30 cellular contexts compared by ENCODE assay signal in the genomic region with DNA sequence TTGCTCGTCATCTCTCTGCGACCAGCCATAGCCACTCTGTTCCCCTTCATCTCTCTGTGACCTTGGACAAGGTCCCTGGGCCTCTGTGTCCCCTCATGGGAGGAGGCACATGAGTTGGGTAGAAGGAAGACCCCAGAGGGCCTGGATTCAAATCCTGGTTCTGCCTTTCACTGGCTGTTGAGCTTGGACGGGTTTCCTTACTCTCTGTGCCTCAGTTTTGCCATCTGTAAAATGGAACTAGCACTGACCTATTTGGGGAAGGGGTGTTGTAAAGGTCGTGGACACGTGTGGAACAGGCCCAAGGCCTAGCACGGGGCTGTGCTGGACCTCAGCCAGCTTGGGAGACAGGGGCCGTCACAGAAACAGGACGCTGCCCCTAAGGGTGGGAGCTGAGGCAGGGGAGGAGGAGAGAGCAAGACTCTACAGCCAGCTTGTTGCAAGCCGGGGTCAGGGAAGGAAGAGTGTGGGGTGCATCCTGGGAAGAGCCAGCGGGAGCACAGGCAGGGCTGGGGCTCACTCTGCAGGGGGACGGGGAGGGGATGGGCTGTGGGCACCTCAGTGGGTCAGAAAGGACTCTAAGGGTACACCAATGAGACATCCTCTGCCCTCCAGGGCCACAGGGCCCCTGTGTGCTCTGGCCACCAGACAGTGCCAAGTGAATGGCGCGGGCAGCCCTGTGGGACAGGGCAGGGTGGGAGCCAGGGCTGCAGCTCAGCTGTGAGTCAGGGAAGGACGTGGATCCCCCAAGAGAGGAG. TPM values are rescaled to one million over a fixed set of nuclear protein-coding genes. Genes with fewer than 3 reads are reported as not detected.
"Had no signal": no experiment of that assay in that cellular context is flagged by ENCODE, and none has a peak within 500 bp of the region (broad histone marks: within the 10 kb centered on the region; RNA-seq: fewer than 3 reads in every experiment).

No MANE protein-coding gene starts in this region.

- H3K36me3 ChIP-seq: adrenal gland, ascending aorta, brain microvascular endothelial cell, gastroesophageal sphincter, tibial nerve had no signal

- FAIRE-seq: keratinocyte, TTC549 had no signal

- DNase-seq: activated CD4-positive, alpha-beta memory T cell treated with anti-CD3 and anti-CD28 coated beads for 36 hours; activated CD4-positive, alpha-beta T cell treated with anti-CD3 and anti-CD28 coated beads, Interleukin-2, amount 10 ng/mL, durations not matched to agents 24 days and 14 days; activated CD4-positive, CD25-positive, alpha-beta regulatory T cell treated with anti-CD3 and anti-CD28 coated beads, Interleukin-2, amount 50 U/mL, for 72 hours; activated CD8-positive, alpha-beta memory T cell treated with anti-CD3 and anti-CD28 coated beads, Interleukin-2, amount 50 U/mL, for 4 hours; activated effector memory CD4-positive, alpha-beta T cell treated with anti-CD3 and anti-CD28 coated beads, Interleukin-2, amount 50 U/mL, for 16 hours; activated naive CD4-positive, alpha-beta T cell treated with anti-CD3 and anti-CD28 coated beads for 36 hours; activated naive CD8-positive, alpha-beta T cell treated with anti-CD3 and anti-CD28 coated beads for 36 hours; activated T-cell treated with anti-CD3 and anti-CD28 coated beads, Interleukin-2, amount 50 U/mL, for 1 hour; adrenal gland; brain microvascular endothelial cell; cortex of kidney; effector memory CD8-positive, alpha-beta T cell; left colon; mammary epithelial cell; nucleus accumbens; stimulated activated CD4-positive, alpha-beta T cell treated with anti-CD3 and anti-CD28 coated beads, Interleukin-2, amount 100 ng/mL, for 48 hours; stimulated activated naive CD4-positive, alpha-beta T cell treated with Interleukin-2 at 50 U/mL for 16 hours had no signal

- H3K79me2 ChIP-seq: hepatocyte had no signal

- H3K27ac ChIP-seq: adrenal gland, ascending aorta, brain microvascular endothelial cell, gastroesophageal sphincter, hepatocyte, tibial nerve had no signal

- H3K9me3 Mint-ChIP-seq: activated CD4-positive, alpha-beta T cell treated with anti-CD3 and anti-CD28 coated beads, Interleukin-2, amount 10 ng/mL, durations not matched to agents 24 days and 14 days had no signal

- H3K4me3 ChIP-seq: adrenal gland, ascending aorta, gastroesophageal sphincter, hepatocyte, tibial nerve had no signal

- H3K27ac Mint-ChIP-seq: activated CD4-positive, alpha-beta memory T cell treated with anti-CD3 and anti-CD28 coated beads for 36 hours; activated CD4-positive, alpha-beta T cell treated with anti-CD3 and anti-CD28 coated beads, Interleukin-2, amount 10 ng/mL, durations not matched to agents 24 days and 14 days; activated naive CD4-positive, alpha-beta T cell treated with anti-CD3 and anti-CD28 coated beads for 36 hours; activated naive CD8-positive, alpha-beta T cell treated with anti-CD3 and anti-CD28 coated beads for 36 hours; activated T-helper 1 cell treated with anti-CD3 and anti-CD28 coated beads, Interleukin-12 subunit alpha, Interleukin-12 subunit beta, Interleukin-2, Interleukin-4 antibody, amounts not matched to agents 30 ng/mL and 10 ng/mL and 1 ng/mL, durations not matched to agents 14 hours and 24 hours and 36 hours; effector memory CD8-positive, alpha-beta T cell; nephron had no signal

- H3K4me1 Mint-ChIP-seq: activated CD4-positive, alpha-beta T cell treated with anti-CD3 and anti-CD28 coated beads, Interleukin-2, amount 10 ng/mL, durations not matched to agents 24 days and 14 days; activated naive CD8-positive, alpha-beta T cell treated with anti-CD3 and anti-CD28 coated beads for 36 hours; nephron had no signal

- H3K4me1 ChIP-seq: adrenal gland, ascending aorta, gastroesophageal sphincter, tibial nerve had no signal

- H2AFZ ChIP-seq: hepatocyte had no signal

- ATAC-seq: effector memory CD8-positive, alpha-beta T cell; gastroesophageal sphincter; left colon; right cardiac atrium had no signal

- H3K36me3 Mint-ChIP-seq: activated CD4-positive, alpha-beta memory T cell treated with anti-CD3 and anti-CD28 coated beads for 36 hours; activated naive CD8-positive, alpha-beta T cell treated with anti-CD3 and anti-CD28 coated beads for 36 hours had no signal

- H3K27me3 ChIP-seq: adrenal gland, ascending aorta, brain microvascular endothelial cell, hepatocyte, tibial nerve had no signal

- H3K9me3 ChIP-seq: adrenal gland, ascending aorta had no signal

- H3K27me3 Mint-ChIP-seq: activated CD4-positive, alpha-beta memory T cell treated with anti-CD3 and anti-CD28 coated beads for 36 hours; activated CD4-positive, alpha-beta T cell treated with anti-CD3 and anti-CD28 coated beads, Interleukin-2, amount 10 ng/mL, durations not matched to agents 24 days and 14 days; activated naive CD8-positive, alpha-beta T cell treated with anti-CD3 and anti-CD28 coated beads for 36 hours had no signal

- H3K4me3 Mint-ChIP-seq: activated CD4-positive, alpha-beta memory T cell treated with anti-CD3 and anti-CD28 coated beads for 36 hours; activated CD4-positive, alpha-beta T cell treated with anti-CD3 and anti-CD28 coated beads, Interleukin-2, amount 10 ng/mL, durations not matched to agents 24 days and 14 days; activated naive CD4-positive, alpha-beta T cell treated with anti-CD3 and anti-CD28 coated beads for 36 hours; activated naive CD8-positive, alpha-beta T cell treated with anti-CD3 and anti-CD28 coated beads for 36 hours; activated T-helper 1 cell treated with anti-CD3 and anti-CD28 coated beads, Interleukin-12 subunit alpha, Interleukin-12 subunit beta, Interleukin-2, Interleukin-4 antibody, amounts not matched to agents 30 ng/mL and 10 ng/mL and 1 ng/mL, durations not matched to agents 14 hours and 24 hours and 36 hours; effector memory CD8-positive, alpha-beta T cell; nephron had no signal

- H3K4me2 ChIP-seq: hepatocyte had no signal

RNA-seq across cellular contexts. Expression of gene WNT7B, which starts 59.1 kb away (rescaled TPM):
- total RNA-seq: activated CD4-positive, alpha-beta memory T cell treated with anti-CD3 and anti-CD28 coated beads for 36 hours; activated CD4-positive, alpha-beta T cell treated with anti-CD3 and anti-CD28 coated beads, Interleukin-2, amount 10 ng/mL, durations not matched to agents 24 days and 14 days; activated CD8-positive, alpha-beta memory T cell treated with anti-CD3 and anti-CD28 coated beads for 36 hours; activated naive CD4-positive, alpha-beta T cell treated with anti-CD3 and anti-CD28 coated beads for 36 hours; activated naive CD8-positive, alpha-beta T cell treated with anti-CD3 and anti-CD28 coated beads for 36 hours; activated T-helper 1 cell treated with anti-CD3 and anti-CD28 coated beads, Interleukin-12 subunit alpha, Interleukin-12 subunit beta, Interleukin-2, Interleukin-4 antibody, amounts not matched to agents 30 ng/mL and 10 ng/mL and 1 ng/mL, durations not matched to agents 14 hours and 24 hours and 36 hours; ascending aorta; cardiac septum; left colon; right cardiac atrium; skeletal muscle tissue; tibial nerve had no signal
- polyA plus RNA-seq: fibroblast of lung, right cardiac atrium had no signal
